Comparison of ENCODE assay signal across 1 cellular context in genomic region chrX:49100704-49101628, GRCh38.
TF ChIP-seq lines count a peak whose summit lies in the region.

No MANE protein-coding gene starts in this region.

TF ChIP-seq in H1, 55 proteins besides CTCF, POLR2A, EP300 and RAD21 (continued from another document):
- TF ChIP-seq TAF1 (IDR thresholded peaks at IDR 0.05; ENCODE audit: low read depth, low read length) (peak; percentile 50; the same call in 1 of the 2 replicates), KDM4A (IDR thresholded peaks at IDR 0.05; ENCODE audit: low read depth, low read length, severe bottlenecking) (peak; percentile 71), RBBP5 (IDR thresholded peaks at IDR 0.05; ENCODE audit: borderline replicate concordance, low read depth, low read length) (peak; percentile 83; the same call in 1 of the 2 replicates), KDM1A (IDR thresholded peaks at IDR 0.05; ENCODE audit: borderline replicate concordance, low read length) (no peak), TBP (IDR thresholded peaks at IDR 0.05; ENCODE audit: low read depth, low read length) (peak; percentile 50; the same call in 1 of the 2 replicates), SP2 (IDR thresholded peaks at IDR 0.05; ENCODE audit: low read length) (peak; percentile 29; the same call in 1 of the 2 replicates), ASH2L (IDR thresholded peaks at IDR 0.05; ENCODE audit: low read length) (peak; percentile 43), SP1 (IDR thresholded peaks at IDR 0.05; ENCODE audit: low read depth, low read length) (peak; percentile 92), MAX (IDR thresholded peaks at IDR 0.05) (0 out of 2 replicates have a peak, but pooled peaks have one; percentile 3), POLR2AphosphoS5 (IDR thresholded peaks at IDR 0.05; ENCODE audit: low read depth, low read length) (0 out of 2 replicates have a peak, but pooled peaks have one; percentile 31), BCL11A (IDR thresholded peaks at IDR 0.05; ENCODE audit: low read depth in 2 of 2, low read length in 2 of 2) (no peak), CBX5 (IDR thresholded peaks at IDR 0.05; ENCODE audit: low read depth, low read length) (no peak), NRF1 (IDR thresholded peaks at IDR 0.05; ENCODE audit: low read depth, low read length) (peak; percentile 78), CREB1 (IDR thresholded peaks at IDR 0.05) (0 out of 2 replicates have a peak, but pooled peaks have one; percentile 7), PHF8 (conservative IDR thresholded peaks at IDR 0.05; ENCODE audit: low read depth, low read length) (peak; percentile 51; the same call in 1 of the 2 replicates), SAP30 (IDR thresholded peaks at IDR 0.05; ENCODE audit: insufficient read depth, insufficient replicate concordance, low read length) (no peak)
- TF ChIP-seq, protein P1, sequence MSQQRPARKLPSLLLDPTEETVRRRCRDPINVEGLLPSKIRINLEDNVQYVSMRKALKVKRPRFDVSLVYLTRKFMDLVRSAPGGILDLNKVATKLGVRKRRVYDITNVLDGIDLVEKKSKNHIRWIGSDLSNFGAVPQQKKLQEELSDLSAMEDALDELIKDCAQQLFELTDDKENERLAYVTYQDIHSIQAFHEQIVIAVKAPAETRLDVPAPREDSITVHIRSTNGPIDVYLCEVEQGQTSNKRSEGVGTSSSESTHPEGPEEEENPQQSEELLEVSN (IDR thresholded peaks at IDR 0.05) = peak; percentile 51
